In the genomic region with DNA sequence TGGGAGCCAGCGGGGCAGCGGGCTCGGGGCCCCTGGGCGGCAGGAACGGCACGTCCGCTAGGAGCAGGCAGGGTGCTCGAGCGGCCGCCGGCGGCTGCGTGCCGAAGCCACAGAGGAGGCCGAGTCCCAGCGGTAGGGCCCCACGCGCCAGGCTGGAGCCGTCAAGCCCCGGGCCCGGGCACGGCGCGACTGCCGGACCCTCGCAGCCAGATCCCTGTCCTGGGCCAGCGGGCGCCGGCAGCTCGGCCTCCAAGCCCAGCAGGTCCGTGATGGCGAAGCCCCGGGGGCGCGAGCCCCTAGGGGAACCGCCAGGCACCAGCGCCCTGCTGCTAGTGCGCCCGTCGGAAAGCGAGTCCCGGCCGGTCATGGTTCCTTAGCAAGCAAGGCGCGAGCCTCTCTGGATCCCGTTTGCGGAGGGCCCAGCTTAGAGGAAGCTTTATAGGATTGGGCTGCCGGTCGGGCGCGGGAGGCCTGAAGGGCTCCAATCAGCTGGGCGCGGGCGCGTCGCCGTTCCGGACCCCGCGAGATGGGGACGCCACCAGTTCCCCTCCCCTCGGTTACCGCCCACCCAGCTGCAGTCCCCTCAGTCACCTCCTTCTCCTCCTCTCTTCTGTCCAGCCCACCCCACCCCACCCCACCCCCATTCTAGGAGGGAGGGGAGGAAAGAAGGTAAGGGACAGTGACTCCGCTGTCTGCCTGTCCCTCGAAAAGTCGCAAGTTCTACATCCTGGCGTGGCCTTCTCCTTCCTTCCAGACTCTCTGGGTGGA, we compare ENCODE assay signal across 17 cellular contexts. TPM values are rescaled to one million over a fixed set of nuclear protein-coding genes. Genes with fewer than 3 reads are reported as not detected.
DNase-seq lines count a peak whose midpoint lies in the region; ATAC-seq and TF ChIP-seq lines count a peak whose summit lies in the region.
"Had no signal": no experiment of that assay in that cellular context is flagged by ENCODE, and none has a peak within 500 bp of the region (broad histone marks: within the 10 kb centered on the region; RNA-seq: fewer than 3 reads in every experiment).

VSX1 (minus strand) TSS at position 412 of the 768 bp plus-strand sequence; CDS start at position 367, 45 bp downstream.

- WGBS in SK-N-SH (ENCODE audit: low lambda C conversion rate): 39% methylated on average over 17 of the region's 67 CpGs
- no CpG with 5 or more reads among the region's 67 CpGs for WGBS in neuronal stem cell (ENCODE audit: extremely low coverage in 2 of 2, insufficient read length in 2 of 2, insufficient replicate concordance in 1 of 2), 2 donors

- TF ChIP-seq CTCF in SK-N-SH (IDR thresholded peaks at IDR 0.05) (no peak), GM10266 (IDR thresholded peaks at IDR 0.05; ENCODE audit: control insufficient read depth, insufficient read depth, low read depth, missing control alignments) (no peak)

- no peak for TF ChIP-seq RAD21 in SK-N-SH (IDR thresholded peaks at IDR 0.05; ENCODE audit: low read length)

- H3K4me1 ChIP-seq in SK-N-SH (ENCODE audit: control insufficient read depth in 1 of 2, insufficient read depth in 2 of 2, low read depth in 1 of 2, low read length in 1 of 2): peaks cover 5 to 8% of the 10 kb centered on the region in 2 experiments; a peak in 1 of 4 replicates
- H3K4me1 ChIP-seq in neuronal stem cell (ENCODE audit: control insufficient read depth in 2 of 2, insufficient read depth in 1 of 2, low read depth in 1 of 2, low read length in 2 of 2): peaks cover 15% of the 10 kb centered on the region in 2 donors

- peaks cover 76 to 94% of the 10 kb centered on the region in 2 donors for H3K27me3 Mint-ChIP-seq in effector memory CD8-positive, alpha-beta T cell

- no peak within 1 kb of the TSS for H4K91ac ChIP-seq in neuronal stem cell (ENCODE audit: low read depth, low read length, poor library complexity)

- no peak within 1 kb of the TSS for H2BK12ac ChIP-seq in neuronal stem cell (ENCODE audit: low read length)

- no peak for TF ChIP-seq EP300 in SK-N-SH (IDR thresholded peaks at IDR 0.05; ENCODE audit: borderline replicate concordance in 1 of 2, low read depth in 1 of 2, low read length in 1 of 2)

- no peaks in the 10 kb centered on the region for H3F3A ChIP-seq in SK-N-SH (replicated peaks; ENCODE audit: insufficient read depth)

- no peak within 1 kb of the TSS for H3K27ac Mint-ChIP-seq in effector memory CD8-positive, alpha-beta T cell
- H3K27ac Mint-ChIP-seq: activated naive CD8-positive, alpha-beta T cell treated with anti-CD3 and anti-CD28 coated beads for 36 hours; natural killer cell treated with Interleukin-12 subunit alpha and Interleukin-12 subunit beta and Interleukin-15 and Interleukin-18, amount 100 ng/mL, for 72 hours had no signal

- H4K8ac ChIP-seq in neuronal stem cell (ENCODE audit: low read depth, low read length): no peak within 1 kb of the TSS

- peak within 1 kb of the TSS; percentile 40 to 51 for H3K4me3 Mint-ChIP-seq in effector memory CD8-positive, alpha-beta T cell
- H3K4me3 Mint-ChIP-seq: natural killer cell treated with Interleukin-12 subunit alpha and Interleukin-12 subunit beta and Interleukin-15 and Interleukin-18, amount 100 ng/mL, for 72 hours had no signal

- H3K36me3 ChIP-seq in SK-N-SH (replicated peaks in 1 of 2; ENCODE audit: control insufficient read depth in 1 of 2, insufficient read depth in 2 of 2, low read length in 1 of 2): no peaks in the 10 kb centered on the region
- no peaks in the 10 kb centered on the region for H3K36me3 ChIP-seq in neuronal stem cell (replicated peaks in 1 of 2; ENCODE audit: control insufficient read depth in 2 of 2, insufficient read depth in 2 of 2, low read length in 2 of 2)
- H3K36me3 ChIP-seq: heart left ventricle, tibial nerve had no signal

- peaks cover 19 to 24% of the 10 kb centered on the region in 2 donors for H3K4me1 Mint-ChIP-seq in effector memory CD8-positive, alpha-beta T cell (ENCODE audit: low read depth in 2 of 2)

- no peaks in the 10 kb centered on the region for H3K9me3 ChIP-seq in SK-N-SH
- peaks cover 1 to 5% of the 10 kb centered on the region in 2 donors for H3K9me3 ChIP-seq in neuronal stem cell (replicated peaks in 1 of 2; ENCODE audit: control insufficient read depth in 2 of 2, insufficient read depth in 1 of 2, low read depth in 1 of 2, low read length in 2 of 2)
- H3K9me3 ChIP-seq: heart left ventricle, tibial nerve had no signal

- peaks cover 88% of the 10 kb centered on the region for H3K27me3 ChIP-seq in SK-N-SH (ENCODE audit: insufficient read depth)
- H3K27me3 ChIP-seq in neuronal stem cell (ENCODE audit: control insufficient read depth in 3 of 3, insufficient read depth in 3 of 3, low read depth in 1 of 3, low read length in 3 of 3): peaks cover 27 to 100% (median 85%) of the 10 kb centered on the region in 3 experiments

- H3K4me3 ChIP-seq in SK-N-SH (ENCODE audit: low read depth in 2 of 2, low read length in 1 of 2) (peak within 1 kb of the TSS in 1 of 2 experiments; percentile 1; a peak in 1 of 4 replicates), neuronal stem cell (ENCODE audit: low read length in 2 of 2) (peak within 1 kb of the TSS; percentile 21 to 74)

- H3K9me3 Mint-ChIP-seq in effector memory CD8-positive, alpha-beta T cell: no peaks in the 10 kb centered on the region
- H3K9me3 Mint-ChIP-seq: activated naive CD8-positive, alpha-beta T cell treated with anti-CD3 and anti-CD28 coated beads for 36 hours; natural killer cell treated with Interleukin-12 subunit alpha and Interleukin-12 subunit beta and Interleukin-15 and Interleukin-18, amount 100 ng/mL, for 72 hours had no signal

- H2BK120ac ChIP-seq in neuronal stem cell (ENCODE audit: low read depth, low read length): no peak within 1 kb of the TSS

- ATAC-seq in SK-N-SH treated with all-trans-retinoic acid at 6 μM for 48 hours: no peak
- ATAC-seq in effector memory CD8-positive, alpha-beta T cell (replicated peaks): no peak
- no peak for ATAC-seq in GM18519 (IDR thresholded peaks at IDR 0.05; ENCODE audit: low FRiP score, unreplicated experiment)
- ATAC-seq: natural killer cell treated with Interleukin-12 subunit alpha and Interleukin-12 subunit beta and Interleukin-15 and Interleukin-18, amount 100 ng/mL, for 72 hours had no signal

- POLR2A ChIA-PET in SK-N-SH (lab: Yijun Ruan, JAX): no interaction called here

- H2AFZ ChIP-seq in SK-N-SH (ENCODE audit: low read depth) (no peak within 1 kb of the TSS), neuronal stem cell (ENCODE audit: low read length) (peak within 1 kb of the TSS; percentile 87)

- CTCF ChIA-PET in SK-N-SH (lab: Yijun Ruan, JAX): interaction anchor here (0.6 kb wide), 1 partner anchor 11 kb away, joined by 3 read pairs; no protein-coding TSS in a partner anchor

- no peaks in the 10 kb centered on the region for H3K9me2 ChIP-seq in SK-N-SH

- DNase-seq in SK-N-SH (peak; percentile 54), GM10266 (ENCODE audit: extremely low spot score) (peak; percentile 39), neuronal stem cell (ENCODE audit: low spot score) (no peak), NCI-H128 (lab: John Stamatoyannopoulos, UW; ENCODE audit: unreplicated experiment) (no peak), T1000 (lab: John Stamatoyannopoulos, UW) (no peak)
- DNase-seq in effector memory CD8-positive, alpha-beta T cell: no peak
- DNase-seq: ACHN, heart left ventricle, KBM-7, NCI-H1694, small intestine had no signal

- H2BK15ac ChIP-seq in neuronal stem cell (ENCODE audit: low read length): no peak within 1 kb of the TSS

- H3K14ac ChIP-seq in neuronal stem cell (ENCODE audit: low read length): no peak within 1 kb of the TSS

- H3K4me2 ChIP-seq in SK-N-SH (no peak within 1 kb of the TSS), neuronal stem cell (ENCODE audit: insufficient read depth, low read length, poor library complexity, severe bottlenecking) (peak within 1 kb of the TSS; percentile 91)

- H3K18ac ChIP-seq in neuronal stem cell (ENCODE audit: low read length): no peak within 1 kb of the TSS

- peak within 1 kb of the TSS; percentile 30 for H3K23ac ChIP-seq in neuronal stem cell (ENCODE audit: low read depth, low read length, poor library complexity)

- H2BK5ac ChIP-seq in neuronal stem cell (ENCODE audit: low read length): no peak within 1 kb of the TSS

- no peak within 1 kb of the TSS for H3K27ac ChIP-seq in SK-N-SH (ENCODE audit: low read depth in 2 of 2, low read length in 1 of 2)
- H3K27ac ChIP-seq in neuronal stem cell (replicated peaks; ENCODE audit: low read length): no peak within 1 kb of the TSS
- H3K27ac ChIP-seq: heart left ventricle, tibial nerve had no signal

- no peak within 1 kb of the TSS for H3K4ac ChIP-seq in neuronal stem cell (ENCODE audit: low read length)

- H3K36me3 Mint-ChIP-seq in effector memory CD8-positive, alpha-beta T cell (ENCODE audit: insufficient read depth): peaks cover 3% of the 10 kb centered on the region
- H3K36me3 Mint-ChIP-seq: activated naive CD8-positive, alpha-beta T cell treated with anti-CD3 and anti-CD28 coated beads for 36 hours; natural killer cell treated with Interleukin-12 subunit alpha and Interleukin-12 subunit beta and Interleukin-15 and Interleukin-18, amount 100 ng/mL, for 72 hours had no signal

- H3K79me1 ChIP-seq in neuronal stem cell (ENCODE audit: low read depth, low read length): no peaks in the 10 kb centered on the region

- H2AK5ac ChIP-seq in neuronal stem cell (ENCODE audit: low read depth, low read length): no peak within 1 kb of the TSS

- no peak within 1 kb of the TSS for H3K9ac ChIP-seq in SK-N-SH
- peak within 1 kb of the TSS; percentile 72 for H3K9ac ChIP-seq in neuronal stem cell (ENCODE audit: low read depth, low read length, poor library complexity)

- no peaks in the 10 kb centered on the region for H3K79me2 ChIP-seq in SK-N-SH (ENCODE audit: insufficient read depth)

- no peaks in the 10 kb centered on the region for H4K20me1 ChIP-seq in SK-N-SH (ENCODE audit: insufficient read depth)

TF ChIP-seq in SK-N-SH treated with all-trans-retinoic acid at 6 μM for 48 hours, 23 proteins besides CTCF, POLR2A, EP300 and RAD21 (continues in another document):
- TF ChIP-seq ZNF565 (CRISPR knock-in tag; conservative IDR thresholded peaks at IDR 0.05; ENCODE audit: low read depth) (no peak), ISL1 (CRISPR knock-in tag; IDR thresholded peaks at IDR 0.05) (no peak), CSRNP3 (CRISPR knock-in tag; IDR thresholded peaks at IDR 0.05) (no peak)

RNA-seq across cellular contexts. Expression of gene VSX1, which starts in this region (rescaled TPM):
- polyA plus RNA-seq in SK-N-SH (2012; rRNA removed): not detected in 2 replicates
- not detected in 2 replicates for polyA plus RNA-seq in SK-N-SH (2012; cell fraction: cytosol; rRNA removed)
- polyA plus RNA-seq in SK-N-SH (2012; cell fraction: nucleus; rRNA removed): not detected in 2 replicates
- 0.73 TPM for polyA plus RNA-seq in neuronal stem cell (2013, experiment 1 of 2)
- 0.78 TPM for polyA plus RNA-seq in neuronal stem cell (2013, experiment 2 of 2)
- polyA plus RNA-seq: esophagus had no signal

Comparison
In these comparisons a context has a peak if more than half of its experiments do, and no peak if none do; other contexts are left out.
1. Peak in DNase-seq in SK-N-SH; RNA of the gene not detected or under 1 TPM.